8 cellular contexts compared by ENCODE assay signal in the genomic region with DNA sequence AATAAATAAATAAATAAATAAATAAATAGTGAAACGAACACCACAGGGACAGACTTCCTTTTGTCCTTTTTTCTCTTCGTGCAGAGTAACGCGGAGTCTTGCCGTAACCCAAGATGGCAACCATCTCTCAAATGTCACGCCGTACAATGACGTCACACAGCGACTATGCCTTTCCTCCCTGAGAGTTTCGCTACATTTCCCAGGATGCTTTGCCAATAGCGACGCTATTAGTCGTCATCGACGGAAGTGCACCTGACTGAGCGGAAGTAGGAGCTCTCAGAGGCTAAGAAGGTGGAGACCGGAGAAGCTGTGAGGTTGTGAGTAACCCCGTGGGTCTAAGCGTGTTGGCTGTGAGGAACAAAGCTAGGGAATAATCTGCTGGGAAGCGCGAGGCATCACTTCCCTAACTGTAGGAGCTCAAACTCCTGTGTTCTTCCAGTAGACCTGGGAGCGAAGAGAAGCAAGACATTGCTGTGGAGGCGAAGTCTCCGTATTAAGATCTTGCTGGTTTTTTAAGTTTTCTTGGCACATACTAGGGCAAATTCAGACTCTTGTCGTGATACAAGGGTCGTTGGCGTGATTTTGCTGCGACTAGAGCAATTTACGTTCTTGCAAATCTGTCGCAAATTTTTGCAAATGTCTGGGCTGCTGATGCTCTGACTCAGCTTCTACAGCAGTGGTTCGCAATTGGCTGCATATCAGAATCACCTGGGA. TPM values are rescaled to one million over a fixed set of nuclear protein-coding genes. Genes with fewer than 3 reads are reported as not detected.
A peak's percentile ranks its signal among the peaks of the same experiment; 100 is the strongest.
DNase-seq lines count a peak whose midpoint lies in the region; ATAC-seq and TF ChIP-seq lines count a peak whose summit lies in the region.

A gene with protein sequence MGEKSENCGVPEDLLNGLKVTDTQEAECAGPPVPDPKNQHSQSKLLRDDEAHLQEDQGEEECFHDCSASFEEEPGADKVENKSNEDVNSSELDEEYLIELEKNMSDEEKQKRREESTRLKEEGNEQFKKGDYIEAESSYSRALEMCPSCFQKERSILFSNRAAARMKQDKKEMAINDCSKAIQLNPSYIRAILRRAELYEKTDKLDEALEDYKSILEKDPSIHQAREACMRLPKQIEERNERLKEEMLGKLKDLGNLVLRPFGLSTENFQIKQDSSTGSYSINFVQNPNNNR (plus strand): TSS at position 263 of the 714 bp plus-strand sequence. CDS start 1,390 bp downstream, outside the sequence.

- DNase-seq in AG10803 (ENCODE audit: low read depth) (peak; percentile 99), NCI-H446 treated with DMSO at 0.1 percent for 48 hours (lab: John Stamatoyannopoulos, UW) (peak; percentile 97), cerebellum (ENCODE audit: low spot score) (peak; percentile 96), islet precursor cell (peak; percentile 98)
- peak; percentile 82 to 93 (median 87) for DNase-seq in stimulated activated CD4-positive, alpha-beta T cell treated with anti-CD3 and anti-CD28 coated beads, Interleukin-12 subunit alpha, Interleukin-12 subunit beta, amount 100 ng/mL, for 48 hours (ENCODE audit: low read depth in 2 of 3, low spot score in 1 of 3)

- peak; percentile 100 for ATAC-seq in GM19035 (IDR thresholded peaks at IDR 0.05; ENCODE audit: unreplicated experiment)
- peak; percentile 100 for ATAC-seq in HG03354 (IDR thresholded peaks at IDR 0.05; ENCODE audit: poor library complexity, severe bottlenecking, unreplicated experiment)
- ATAC-seq in activated CD4-positive, CD25-positive, alpha-beta regulatory T cell treated with anti-CD3 and anti-CD28 coated beads, Interleukin-2, amount 50 U/mL, for 24 hours = peak; percentile 99

- peak within 1 kb of the TSS; percentile 87 for H3K4me3 ChIP-seq in AG10803 (ENCODE audit: low read length)

- no peak for TF ChIP-seq CTCF in AG10803 (conservative IDR thresholded peaks at IDR 0.05; ENCODE audit: low read length)

RNA-seq across cellular contexts. Expression of the gene that starts here (rescaled TPM):
- total RNA-seq in cerebellum = 29.3 TPM

Comparison
In these comparisons a context has a peak if more than half of its experiments do, and no peak if none do; other contexts are left out.
1. Peak in every context shown above with its lines: DNase-seq, ATAC-seq and H3K4me3 ChIP-seq.